Comparison of ENCODE assay signal across 2 cellular contexts in genomic region chr2:3490191-3491158, GRCh38.
TF ChIP-seq lines count a peak whose summit lies in the region.

No MANE protein-coding gene starts in this region.

TF ChIP-seq in SK-N-SH, 30 proteins besides CTCF, POLR2A, EP300 and RAD21 (continued from another document):
- TF ChIP-seq USF1 (IDR thresholded peaks at IDR 0.05; ENCODE audit: borderline replicate concordance, low read depth), result no peak
- no peak for TF ChIP-seq ELF1 (IDR thresholded peaks at IDR 0.05)
- no peak for TF ChIP-seq NFIC (IDR thresholded peaks at IDR 0.05; ENCODE audit: borderline replicate concordance)

TF ChIP-seq in SK-N-SH treated with all-trans-retinoic acid at 6 μM for 48 hours, 23 proteins besides CTCF, POLR2A, EP300 and RAD21 (continued from another document):
- no peak for TF ChIP-seq CREB5 (CRISPR knock-in tag; IDR thresholded peaks at IDR 0.05; ENCODE audit: low read depth)
- no peak for TF ChIP-seq TOX (CRISPR knock-in tag; IDR thresholded peaks at IDR 0.05; ENCODE audit: borderline replicate concordance)
- no peak for TF ChIP-seq POU6F1 (CRISPR knock-in tag; IDR thresholded peaks at IDR 0.05; ENCODE audit: borderline replicate concordance, low read depth)
- no peak for TF ChIP-seq CSDC2 (CRISPR knock-in tag; IDR thresholded peaks at IDR 0.05)
- TF ChIP-seq CSRNP3 (CRISPR knock-in tag; IDR thresholded peaks at IDR 0.05), result no peak
- no peak for TF ChIP-seq PATZ1 (CRISPR knock-in tag; IDR thresholded peaks at IDR 0.05; ENCODE audit: borderline replicate concordance)
- TF ChIP-seq ZC3H10 (CRISPR knock-in tag; IDR thresholded peaks at IDR 0.05), result no peak
- TF ChIP-seq ZFP3 (CRISPR knock-in tag; IDR thresholded peaks at IDR 0.05), result no peak
- no peak for TF ChIP-seq ARNTL (CRISPR knock-in tag; IDR thresholded peaks at IDR 0.05; ENCODE audit: borderline replicate concordance, low read depth)
- no peak for TF ChIP-seq ZNF565 (CRISPR knock-in tag; conservative IDR thresholded peaks at IDR 0.05; ENCODE audit: low read depth)
- no peak for TF ChIP-seq PPARA (CRISPR knock-in tag; IDR thresholded peaks at IDR 0.05; ENCODE audit: borderline replicate concordance)
- no peak for TF ChIP-seq ISL1 (CRISPR knock-in tag; IDR thresholded peaks at IDR 0.05)
- TF ChIP-seq TCF4 (CRISPR knock-in tag; IDR thresholded peaks at IDR 0.05; ENCODE audit: borderline replicate concordance), result no peak
- TF ChIP-seq BACH2 (CRISPR knock-in tag; IDR thresholded peaks at IDR 0.05; ENCODE audit: borderline replicate concordance), result no peak
